In the genomic region with DNA sequence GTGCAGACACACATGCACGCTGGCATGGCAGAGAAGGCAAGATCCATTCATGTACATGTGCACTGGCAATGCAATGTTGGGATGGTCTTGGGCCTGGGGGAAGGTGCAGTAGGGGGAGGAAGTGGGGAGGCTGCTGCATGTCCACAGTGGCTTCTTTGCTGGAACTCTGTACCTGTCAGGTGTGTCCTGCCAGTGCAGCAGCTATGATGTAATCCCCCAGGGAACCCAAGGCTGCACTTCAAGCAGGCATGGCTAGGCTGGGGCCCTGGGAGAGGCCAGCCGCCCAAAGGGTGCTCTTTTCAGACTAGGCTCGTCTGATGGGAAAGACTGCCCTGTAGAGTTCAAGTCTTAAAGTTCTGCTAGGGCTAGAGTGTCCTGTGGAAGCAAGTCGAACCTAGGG, we compare ENCODE assay signal across 1 cellular context.
TF ChIP-seq lines count a peak whose summit lies in the region.

No MANE protein-coding gene starts in this region.

TF ChIP-seq in GM12878, 131 proteins besides CTCF, POLR2A, EP300 and RAD21:
- no peak for TF ChIP-seq CBX5 (IDR thresholded peaks at IDR 0.05; ENCODE audit: low read depth)
- TF ChIP-seq, protein P1, sequence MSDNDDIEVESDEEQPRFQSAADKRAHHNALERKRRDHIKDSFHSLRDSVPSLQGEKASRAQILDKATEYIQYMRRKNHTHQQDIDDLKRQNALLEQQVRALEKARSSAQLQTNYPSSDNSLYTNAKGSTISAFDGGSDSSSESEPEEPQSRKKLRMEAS (IDR thresholded peaks at IDR 0.05; ENCODE audit: low read depth, low read length) = no peak
